Comparison of ENCODE assay signal across 27 cellular contexts in genomic region chr11:123469586-123469985, GRCh38.
"Had no signal": no experiment of that assay in that cellular context is flagged by ENCODE, and none has a peak within 500 bp of the region (broad histone marks: within the 10 kb centered on the region; RNA-seq: fewer than 3 reads in every experiment).

No MANE protein-coding gene starts in this region.

- H3K4me3 ChIP-seq: Peyer's patch had no signal

- H3K27me3 ChIP-seq: brain microvascular endothelial cell, Peyer's patch had no signal

- DNase-seq: activated B cell treated with CpG ODN at 0.5 μM for 24 hours; activated CD4-positive, alpha-beta T cell treated with anti-CD3 and anti-CD28 coated beads for 1 hour; activated CD4-positive, alpha-beta T cell treated with anti-CD3 and anti-CD28 coated beads, Interleukin-2, amount 10 ng/mL, durations not matched to agents 24 days and 14 days; activated CD4-positive, alpha-beta T cell treated with anti-CD3 and anti-CD28 coated beads, Interleukin-2, amount 50 U/mL, for 48 hours; activated CD8-positive, alpha-beta memory T cell treated with anti-CD3 and anti-CD28 coated beads, Interleukin-2, amount 10 ng/mL, durations not matched to agents 7 days and 5 days; activated gamma-delta T cell; activated naive CD4-positive, alpha-beta T cell treated with anti-CD3 and anti-CD28 coated beads for 36 hours; activated T-cell treated with anti-CD3 and anti-CD28 coated beads, Interleukin-2, amount 50 U/mL, for 24 hours; brain microvascular endothelial cell; cerebellar nuclear complex; MV-4-11; NCI-H1092 treated with DMSO at 0.1 percent for 48 hours; NCI-H1417 treated with DMSO at 0.1 percent for 48 hours; NCI-H1694; NCI-H2029; NCI-H2107; NCI-H2171 treated with DMSO at 0.1 percent for 48 hours; NCI-H345; NCI-H510A; NCI-H526 treated with DMSO at 0.1 percent for 48 hours; NK-92 treated with Interleukin-12 subunit alpha and Interleukin-12 subunit beta, amount 100 ng/mL, for 24 hours; OCI-M1; Peyer's patch; SIG-M5; T1000 had no signal

- ATAC-seq: activated CD8-positive, alpha-beta memory T cell treated with anti-CD3 and anti-CD28 coated beads, Interleukin-2, amount 10 ng/mL, durations not matched to agents 7 days and 5 days had no signal

- H3K27ac ChIP-seq: brain microvascular endothelial cell, KMS-11, Peyer's patch, RWPE1 had no signal

- H3K4me1 ChIP-seq: Peyer's patch had no signal

- H3K36me3 ChIP-seq: brain microvascular endothelial cell, Peyer's patch had no signal

- H3K9me3 ChIP-seq: Peyer's patch had no signal
